In genomic region chr13:34926513-34926912, GRCh38 we compare ENCODE assay signal across 14 cellular contexts. TPM values are rescaled to one million over a fixed set of nuclear protein-coding genes. Genes with fewer than 3 reads are reported as not detected.
DNase-seq lines count a peak whose midpoint lies in the region; ATAC-seq and TF ChIP-seq lines count a peak whose summit lies in the region.
"Had no signal": no experiment of that assay in that cellular context is flagged by ENCODE, and none has a peak within 500 bp of the region (broad histone marks: within the 10 kb centered on the region; RNA-seq: fewer than 3 reads in every experiment).

No MANE protein-coding gene starts in this region.

- H3K9me3 ChIP-seq in HEK293 (ENCODE audit: control insufficient read depth, insufficient read depth, low read depth, low read length): no peaks in the 10 kb centered on the region
- H3K9me3 ChIP-seq in naive thymus-derived CD4-positive, alpha-beta T cell (ENCODE audit: control insufficient read depth in 2 of 3, low read length in 3 of 3): no peaks in the 10 kb centered on the region
- H3K9me3 ChIP-seq: prostate gland, thoracic aorta had no signal

- H3K27me3 Mint-ChIP-seq in naive thymus-derived CD4-positive, alpha-beta T cell: peaks cover 0 to 40% (median 20%) of the 10 kb centered on the region in 5 donors

- H3K27ac Mint-ChIP-seq in naive thymus-derived CD4-positive, alpha-beta T cell: no peak overlapping the region
- H3K27ac Mint-ChIP-seq: T-helper 1 cell treated with Interleukin-12 subunit alpha and Interleukin-12 subunit beta and Interleukin-4 antibody, amounts not matched to agents 30 μg/mL and 1 μg/mL, for 36 hours had no signal

- H3K4me1 Mint-ChIP-seq in naive thymus-derived CD4-positive, alpha-beta T cell: peaks cover 0 to 2% (median 0%) of the 10 kb centered on the region in 7 donors

- H3K4me1 ChIP-seq in HEK293 (ENCODE audit: control insufficient read depth, insufficient read depth, low read length): no peaks in the 10 kb centered on the region
- H3K4me1 ChIP-seq in naive thymus-derived CD4-positive, alpha-beta T cell (ENCODE audit: control insufficient read depth in 2 of 2, insufficient read depth in 2 of 2, low read length in 2 of 2): no peaks in the 10 kb centered on the region
- H3K4me1 ChIP-seq: prostate gland had no signal

- intact Hi-C loops in naive thymus-derived CD4-positive, alpha-beta T cell (cut with micrococcal nuclease): no loop called here

- H3K9me3 Mint-ChIP-seq in naive thymus-derived CD4-positive, alpha-beta T cell: no peaks in the 10 kb centered on the region
- H3K9me3 Mint-ChIP-seq: T-helper 1 cell treated with Interleukin-12 subunit alpha and Interleukin-12 subunit beta and Interleukin-4 antibody, amounts not matched to agents 30 μg/mL and 1 μg/mL, for 36 hours had no signal

- ATAC-seq in GM21737 (IDR thresholded peaks at IDR 0.05; ENCODE audit: unreplicated experiment): no peak
- ATAC-seq in naive thymus-derived CD4-positive, alpha-beta T cell: no peak

- H3K27me3 ChIP-seq in naive thymus-derived CD4-positive, alpha-beta T cell (ENCODE audit: control insufficient read depth in 2 of 2, insufficient read depth in 2 of 2, low read length in 2 of 2): no peaks in the 10 kb centered on the region

- H3K36me3 Mint-ChIP-seq in naive thymus-derived CD4-positive, alpha-beta T cell: no peaks in the 10 kb centered on the region

- CTCF ChIA-PET in HEK293 (lab: Yijun Ruan, JAX): no interaction called here
- CTCF ChIA-PET in naive thymus-derived CD4-positive, alpha-beta T cell (lab: Charles Lee): no interaction called here

- H3K4me3 ChIP-seq in HEK293 (ENCODE audit: low read depth, low read length): no peak overlapping the region
- H3K4me3 ChIP-seq in epithelial cell of esophagus (ENCODE audit: low read length): no peak overlapping the region
- no peak overlapping the region for H3K4me3 ChIP-seq in naive thymus-derived CD4-positive, alpha-beta T cell (ENCODE audit: low read length)
- H3K4me3 ChIP-seq: prostate gland, thoracic aorta had no signal

- no peak overlapping the region for H3K4me3 Mint-ChIP-seq in naive thymus-derived CD4-positive, alpha-beta T cell
- H3K4me3 Mint-ChIP-seq: T-helper 1 cell treated with Interleukin-12 subunit alpha and Interleukin-12 subunit beta and Interleukin-4 antibody, amounts not matched to agents 30 μg/mL and 1 μg/mL, for 36 hours had no signal

- POLR2A ChIA-PET in HEK293 (lab: Yijun Ruan, JAX): no interaction called here
- POLR2A ChIA-PET in naive thymus-derived CD4-positive, alpha-beta T cell (lab: Charles Lee): no interaction called here

- DNase-seq in RPMI8226 (peak; percentile 14), epithelial cell of esophagus (ENCODE audit: low read depth) (peak; percentile 75), myocyte (ENCODE audit: low read depth) (peak; percentile 71), NCI-H774 (lab: John Stamatoyannopoulos, UW) (no peak), NCI-H446 (lab: John Stamatoyannopoulos, UW) (no peak)
- no peak for DNase-seq in naive thymus-derived CD4-positive, alpha-beta T cell
- DNase-seq: anterior cingulate cortex, MM.1S, NCI-H524 had no signal

- no peak for TF ChIP-seq CTCF in HEK293 (tag by site-specific recombination; IDR thresholded peaks at IDR 0.05)
- TF ChIP-seq CTCF in epithelial cell of esophagus (IDR thresholded peaks at IDR 0.05; ENCODE audit: insufficient read depth, low read depth, low read length, missing control alignments): no peak

- H3K36me3 ChIP-seq in HEK293 (ENCODE audit: control insufficient read depth in 2 of 2, insufficient read depth in 1 of 2, low read length in 2 of 2): no peaks in the 10 kb centered on the region
- H3K36me3 ChIP-seq in naive thymus-derived CD4-positive, alpha-beta T cell (ENCODE audit: control insufficient read depth in 2 of 3, insufficient read depth in 3 of 3, low read length in 3 of 3): no peaks in the 10 kb centered on the region
- H3K36me3 ChIP-seq: prostate gland, thoracic aorta had no signal

- no peak overlapping the region for H3K27ac ChIP-seq in HEK293 (ENCODE audit: extremely low read depth, low read depth, low read length)
- H3K27ac ChIP-seq in naive thymus-derived CD4-positive, alpha-beta T cell (ENCODE audit: low read depth, low read length): no peak overlapping the region
- H3K27ac ChIP-seq: prostate gland, thoracic aorta had no signal

TF ChIP-seq in HEK293, 187 proteins besides CTCF, POLR2A, EP300 and RAD21:
- no peak for TF ChIP-seq ZNF664 (tag by site-specific recombination; IDR thresholded peaks at IDR 0.05)
- no peak for TF ChIP-seq ZNF398 (tag by site-specific recombination; IDR thresholded peaks at IDR 0.05)
- TF ChIP-seq ZNF513 (tag by site-specific recombination; IDR thresholded peaks at IDR 0.05): no peak
- no peak for TF ChIP-seq ZSCAN5A (tag by site-specific recombination; IDR thresholded peaks at IDR 0.05)
- TF ChIP-seq SCRT2 (tag by site-specific recombination; IDR thresholded peaks at IDR 0.05): no peak
- peak; percentile 89 for TF ChIP-seq REST (tag by site-specific recombination; IDR thresholded peaks at IDR 0.05)

RNA-seq across cellular contexts. Expression of gene NBEA, which starts 15.6 kb away (rescaled TPM):
- 4.2 and 7.0 TPM in 2 replicates for total RNA-seq in myocyte
- polyA plus RNA-seq in myocyte (2012): 1.3 TPM
- 1 to 10 TPM in 4 of 5 experiments, under 1 TPM in 1; 0.15 to 6.3 (median 4.3) TPM for total RNA-seq in naive thymus-derived CD4-positive, alpha-beta T cell
- 1 to 10 TPM; 1.3 to 1.5 TPM for polyA plus RNA-seq in naive thymus-derived CD4-positive, alpha-beta T cell

Comparison
In these comparisons a context has a peak if more than half of its experiments do, and no peak if none do; other contexts are left out.
1. DNase-seq: peak in RPMI8226 (single experiment), epithelial cell of esophagus (single experiment) and myocyte (single experiment); none in NCI-H774 (single experiment), NCI-H446 (0 of 2) and naive thymus-derived CD4-positive, alpha-beta T cell (0 of 9).